Comparison of ENCODE assay signal across 16 cellular contexts in the genomic region with DNA sequence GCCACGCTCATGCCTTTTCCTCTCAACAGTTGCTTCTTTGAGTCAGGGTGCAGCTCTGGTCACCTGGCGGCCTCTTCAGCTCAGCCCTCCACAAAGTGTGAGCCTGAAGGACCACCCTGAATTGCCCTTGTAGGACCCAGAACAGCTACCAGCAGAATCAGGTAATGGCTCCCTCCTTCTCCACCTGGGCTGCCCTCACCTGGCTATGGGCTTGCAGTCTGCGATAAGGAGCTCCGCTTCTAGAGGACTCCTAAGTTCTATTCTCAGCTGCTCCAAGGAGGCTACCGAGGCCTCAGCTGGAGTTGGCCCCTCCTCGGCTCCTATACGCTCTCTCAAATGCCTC. TPM values are rescaled to one million over a fixed set of nuclear protein-coding genes. Genes with fewer than 3 reads are reported as not detected.
DNase-seq lines count a peak whose midpoint lies in the region; ATAC-seq, FAIRE-seq and TF ChIP-seq lines count a peak whose summit lies in the region.
"Had no signal": no experiment of that assay in that cellular context is flagged by ENCODE, and none has a peak within 500 bp of the region (broad histone marks: within the 10 kb centered on the region; RNA-seq: fewer than 3 reads in every experiment).

No MANE protein-coding gene starts in this region.

- H3K27ac Mint-ChIP-seq in natural killer cell treated with Interleukin-12 subunit alpha and Interleukin-12 subunit beta and Interleukin-15 and Interleukin-18, amount 100 ng/mL, for 72 hours, result peak overlapping the region; percentile 75

- H3K9me3 Mint-ChIP-seq in natural killer cell treated with Interleukin-12 subunit alpha and Interleukin-12 subunit beta and Interleukin-15 and Interleukin-18, amount 100 ng/mL, for 72 hours, result no peaks in the 10 kb centered on the region
- H3K9me3 Mint-ChIP-seq: activated T-cell treated with anti-CD3 and anti-CD28 coated beads, Interleukin-2, amount 50 U/mL, for 4 hours had no signal

- H3K27ac ChIP-seq in A549 (peak overlapping the region; percentile 91 to 92), KOPT-K1 (ENCODE audit: low read depth, low read length, poor library complexity, severe bottlenecking) (peak overlapping the region; percentile 35), endothelial cell of umbilical vein (ENCODE audit: insufficient read depth, low read depth, low read length) (peak overlapping the region; percentile 88)
- H3K27ac ChIP-seq: testis had no signal

- peak overlapping the region; percentile 24 for H3K9ac ChIP-seq in endothelial cell of umbilical vein (replicated peaks; ENCODE audit: extremely low read depth, insufficient read depth, low read length)

- no TSS peak for BruUV-seq in endothelial cell of umbilical vein (replicated peaks; lab: Mats Ljungman, UMichigan)

- dilution Hi-C loops in endothelial cell of umbilical vein (cut with MboI; ENCODE audit: extremely low pct_ligation_motif_present, low sequenced_read_pairs), result no loop called here

- DNase-seq in A549 (ENCODE audit: low read depth in 1 of 2, low spot score in 1 of 2), result no peak
- no peak for DNase-seq in endothelial cell of umbilical vein (ENCODE audit: low read depth, low spot score)
- no peak for DNase-seq in natural killer cell treated with Interleukin-12 subunit alpha and Interleukin-12 subunit beta and Interleukin-15 and Interleukin-18, amount 100 ng/mL, for 72 hours (ENCODE audit: low spot score)
- DNase-seq in ureter (ENCODE audit: low spot score), result no peak
- no peak for DNase-seq in activated effector memory CD4-positive, alpha-beta T cell treated with anti-CD3 and anti-CD28 coated beads, Interleukin-2, amount 50 U/mL, for 16 hours
- DNase-seq in D721Med (ENCODE audit: insufficient read length, low spot score), result no peak
- DNase-seq: activated T-cell treated with anti-CD3 and anti-CD28 coated beads, Interleukin-2, amount 50 U/mL, for 4 hours; DND-41; erythroblast; NK-92 treated with Interleukin-12 subunit alpha and Interleukin-12 subunit beta, amount 100 ng/mL, for 24 hours; testis had no signal

- intact Hi-C loops in endothelial cell of umbilical vein (cut with micrococcal nuclease), result loop anchor here (1.0 kb wide), 1 partner anchor 8 kb away; no protein-coding TSS in a partner anchor

- POLR2A ChIA-PET in A549 (lab: Yijun Ruan, JAX) (interaction anchor here (0.9 to 2.8 kb wide), 4 partner anchors 14 to 133 kb away, joined by 3 to 15 read pairs (median 6); a partner anchor contains a TSS), endothelial cell of umbilical vein (lab: Charles Lee) (interaction anchor here (2.1 kb wide), 1 partner anchor 11 kb away, joined by 6 read pairs; no protein-coding TSS in a partner anchor)

- 89% methylated on average over 7 of the region's 7 CpGs for WGBS in A549 (ENCODE audit: missing lambda C conversion rate)

- no peaks in the 10 kb centered on the region for H3K9me1 ChIP-seq in endothelial cell of umbilical vein (replicated peaks; ENCODE audit: control insufficient read depth, extremely low read depth, insufficient read depth, low read length)

- no peak for TF ChIP-seq POLR2A in A549 (IDR thresholded peaks at IDR 0.05; ENCODE audit: low read length)
- TF ChIP-seq POLR2A in endothelial cell of umbilical vein (IDR thresholded peaks at IDR 0.05; ENCODE audit: low read depth, low read length), result no peak

- TF ChIP-seq RAD21 in A549 (conservative IDR thresholded peaks at IDR 0.05 in 1 of 2, IDR thresholded peaks at IDR 0.05 in 1 of 2), result no peak

- H3K27me3 ChIP-seq in endothelial cell of umbilical vein (ENCODE audit: control insufficient read depth in 2 of 2, insufficient read depth in 2 of 2, low read length in 2 of 2), result no peaks in the 10 kb centered on the region
- H3K27me3 ChIP-seq: testis had no signal

- H3K4me1 Mint-ChIP-seq in natural killer cell treated with Interleukin-12 subunit alpha and Interleukin-12 subunit beta and Interleukin-15 and Interleukin-18, amount 100 ng/mL, for 72 hours (ENCODE audit: low read depth in 2 of 2), result peaks cover 7 to 13% of the 10 kb centered on the region in 2 donors

- H3K4me1 ChIP-seq in A549 (peaks cover 31% of the 10 kb centered on the region), endothelial cell of umbilical vein (ENCODE audit: control insufficient read depth, extremely low read depth, insufficient read depth, low read length) (peaks cover 16% of the 10 kb centered on the region)
- H3K4me1 ChIP-seq: testis had no signal

- H3K36me3 ChIP-seq in KOPT-K1 (ENCODE audit: insufficient read depth, low read length) (peaks cover 26% of the 10 kb centered on the region), endothelial cell of umbilical vein (ENCODE audit: control insufficient read depth in 2 of 2, extremely low read depth in 1 of 2, insufficient read depth in 2 of 2, low read length in 2 of 2) (peaks cover 6 to 7% of the 10 kb centered on the region in 2 experiments)

- ATAC-seq in A549 (peak in 1 of 2 experiments; percentile 2; a peak in 1 of 6 replicates), HG03280 (IDR thresholded peaks at IDR 0.05; ENCODE audit: unreplicated experiment) (no peak)
- ATAC-seq in natural killer cell treated with Interleukin-12 subunit alpha and Interleukin-12 subunit beta and Interleukin-15 and Interleukin-18, amount 100 ng/mL, for 72 hours, result no peak
- ATAC-seq: SK-N-SH treated with all-trans-retinoic acid at 6 μM for 48 hours had no signal

- H3K4me3 Mint-ChIP-seq in natural killer cell treated with Interleukin-12 subunit alpha and Interleukin-12 subunit beta and Interleukin-15 and Interleukin-18, amount 100 ng/mL, for 72 hours, result no peak overlapping the region
- H3K4me3 Mint-ChIP-seq: activated T-cell treated with anti-CD3 and anti-CD28 coated beads, Interleukin-2, amount 50 U/mL, for 4 hours had no signal

- H3K36me3 Mint-ChIP-seq in natural killer cell treated with Interleukin-12 subunit alpha and Interleukin-12 subunit beta and Interleukin-15 and Interleukin-18, amount 100 ng/mL, for 72 hours, result no peaks in the 10 kb centered on the region

- TF ChIP-seq CTCF in A549 (IDR thresholded peaks at IDR 0.05) (no peak), endothelial cell of umbilical vein (IDR thresholded peaks at IDR 0.05; ENCODE audit: extremely low read depth in 1 of 2, insufficient read depth in 1 of 2, low read depth in 1 of 2, low read length in 2 of 2) (no peak), D721Med (IDR thresholded peaks at IDR 0.05; ENCODE audit: insufficient read depth, missing control alignments) (no peak)

- H4K20me1 ChIP-seq in endothelial cell of umbilical vein (replicated peaks; ENCODE audit: control insufficient read depth, extremely low read depth, insufficient read depth, low read length), result no peaks in the 10 kb centered on the region

- CTCF ChIA-PET in A549 (lab: Yijun Ruan, JAX) (interaction anchor here (1.5 to 51.3 kb wide), 7 partner anchors 0 to 99 kb away, joined by 3 to 2254 read pairs (median 19); a partner anchor contains a TSS), endothelial cell of umbilical vein (lab: Charles Lee) (interaction anchor here (1.3 to 19.2 kb wide), 5 partner anchors 8 to 107 kb away, joined by 4 to 446 read pairs (median 16); a partner anchor contains a TSS)

- H3K79me2 ChIP-seq in endothelial cell of umbilical vein (ENCODE audit: control insufficient read depth, insufficient read depth, low read length), result no peaks in the 10 kb centered on the region

- no peaks in the 10 kb centered on the region for H3K9me3 ChIP-seq in A549
- H3K9me3 ChIP-seq in KOPT-K1 (ENCODE audit: insufficient read depth, low read length, poor library complexity, severe bottlenecking), result no peaks in the 10 kb centered on the region
- no peaks in the 10 kb centered on the region for H3K9me3 ChIP-seq in endothelial cell of umbilical vein (replicated peaks; ENCODE audit: control insufficient read depth, insufficient read depth, low read length)
- H3K9me3 ChIP-seq: mucosa of descending colon, testis had no signal

- no peak for TF ChIP-seq EP300 in A549 (IDR thresholded peaks at IDR 0.05)

- H3K4me3 ChIP-seq in A549 (peak overlapping the region; percentile 25; the same call in 1 of the 3 replicates), endothelial cell of umbilical vein (replicated peaks in 1 of 3; ENCODE audit: insufficient read depth in 1 of 3, low read depth in 1 of 3, low read length in 3 of 3) (no peak overlapping the region)
- H3K4me3 ChIP-seq: mucosa of descending colon, testis had no signal

- H3K4me2 ChIP-seq in A549, result peak overlapping the region; percentile 79
- no peak overlapping the region for H3K4me2 ChIP-seq in endothelial cell of umbilical vein (ENCODE audit: insufficient read depth, low read length)

- H3K27me3 Mint-ChIP-seq in natural killer cell treated with Interleukin-12 subunit alpha and Interleukin-12 subunit beta and Interleukin-15 and Interleukin-18, amount 100 ng/mL, for 72 hours, result no peaks in the 10 kb centered on the region

- peak overlapping the region; percentile 48 for H2AFZ ChIP-seq in endothelial cell of umbilical vein (ENCODE audit: low read depth, low read length)

- FAIRE-seq in A549 (lab: Jason Lieb, UNC) (no peak), endothelial cell of umbilical vein (lab: Jason Lieb, UNC) (no peak), D721Med (lab: Jason Lieb, UNC) (no peak)

RNA-seq across cellular contexts. Expression of a gene that starts 13.4 kb away (rescaled TPM):
- 0.25 and 0.30 TPM in 2 replicates for polyA plus RNA-seq in A549 (2011; rRNA removed)
- 0.10 and 0.25 TPM in 2 replicates for polyA plus RNA-seq in A549 (2012; cell fraction: cytosol; rRNA removed)
- polyA plus RNA-seq in A549 (2012; cell fraction: nucleus; rRNA removed), result 0.86 and 0.97 TPM in 2 replicates
- polyA plus RNA-seq in A549 (2017; fragmentation: RNase III; extraction: RNeasy Plus Mini Kit Qiagen cat#74134 plus additional on column Dnase treatment), result 0.15 to 0.33 TPM (median 0.20 TPM) in 3 replicates
- 0.19 and 0.21 TPM in 2 replicates for polyA minus RNA-seq in A549 (2011; rRNA and poly(A)+ RNA removed)
- not detected in 2 replicates for total RNA-seq in endothelial cell of umbilical vein
- polyA plus RNA-seq in endothelial cell of umbilical vein, result not detected in 2 replicates
- polyA plus RNA-seq in endothelial cell of umbilical vein (2011; cell fraction: cytosol; rRNA removed), result not detected in 2 replicates
- polyA plus RNA-seq in endothelial cell of umbilical vein (2011; cell fraction: nucleus; rRNA removed), result 0.24 and 0.31 TPM in 2 replicates
- polyA plus RNA-seq in endothelial cell of umbilical vein (2012), result 0.20 and 0.33 TPM in 2 replicates
- polyA minus RNA-seq in endothelial cell of umbilical vein, result not detected in 2 replicates
- polyA minus RNA-seq in endothelial cell of umbilical vein (2011; cell fraction: cytosol; rRNA and poly(A)+ RNA removed), result not detected
- polyA minus RNA-seq in endothelial cell of umbilical vein (2011; cell fraction: nucleus; rRNA and poly(A)+ RNA removed), result not detected in 2 replicates
- total RNA-seq in natural killer cell treated with Interleukin-12 subunit alpha and Interleukin-12 subunit beta and Interleukin-15 and Interleukin-18, amount 100 ng/mL, for 72 hours, result under 1 TPM; 0.29 to 0.36 TPM
- total RNA-seq in ureter, result 9.5 TPM
- polyA plus RNA-seq: AG04450 had no signal

RNA-seq across cellular contexts. Expression of a gene that starts 20.4 kb away (rescaled TPM):
- 22.7 and 29.2 TPM in 2 replicates for polyA plus RNA-seq in A549 (2011; rRNA removed)
- 17.7 and 21.4 TPM in 2 replicates for polyA plus RNA-seq in A549 (2012; cell fraction: cytosol; rRNA removed)
- polyA plus RNA-seq in A549 (2012; cell fraction: nucleus; rRNA removed), result 159 and 161 TPM in 2 replicates
- 37.3 to 42.5 TPM (median 39.9 TPM) in 3 replicates for polyA plus RNA-seq in A549 (2017; fragmentation: RNase III; extraction: RNeasy Plus Mini Kit Qiagen cat#74134 plus additional on column Dnase treatment)
- 48.5 and 52.7 TPM in 2 replicates for polyA minus RNA-seq in A549 (2011; rRNA and poly(A)+ RNA removed)
- 30.7 and 30.9 TPM in 2 replicates for total RNA-seq in endothelial cell of umbilical vein
- 17.3 and 21.3 TPM in 2 replicates for polyA plus RNA-seq in endothelial cell of umbilical vein
- polyA plus RNA-seq in endothelial cell of umbilical vein (2011; cell fraction: cytosol; rRNA removed), result 8.3 and 10.3 TPM in 2 replicates
- polyA plus RNA-seq in endothelial cell of umbilical vein (2011; cell fraction: nucleus; rRNA removed), result 96.3 and 120 TPM in 2 replicates
- 22.3 and 31.6 TPM in 2 replicates for polyA plus RNA-seq in endothelial cell of umbilical vein (2012)
- 26.2 and 31.6 TPM in 2 replicates for polyA minus RNA-seq in endothelial cell of umbilical vein
- polyA minus RNA-seq in endothelial cell of umbilical vein (2011; cell fraction: cytosol; rRNA and poly(A)+ RNA removed), result 15.5 TPM
- 44.2 and 44.9 TPM in 2 replicates for polyA minus RNA-seq in endothelial cell of umbilical vein (2011; cell fraction: nucleus; rRNA and poly(A)+ RNA removed)
- total RNA-seq in natural killer cell treated with Interleukin-12 subunit alpha and Interleukin-12 subunit beta and Interleukin-15 and Interleukin-18, amount 100 ng/mL, for 72 hours, result 10 to 100 TPM; 32.6 to 59.7 TPM
- total RNA-seq in ureter, result 91.1 TPM

RNA-seq across cellular contexts. Expression of a gene that starts 20.5 kb away (rescaled TPM):
- polyA plus RNA-seq in A549 (2011; rRNA removed) (76.3 and 103 TPM in 2 replicates), A549 (2017; fragmentation: RNase III; extraction: RNeasy Plus Mini Kit Qiagen cat#74134 plus additional on column Dnase treatment) (125 to 139 TPM (median 136 TPM) in 3 replicates), endothelial cell of umbilical vein (112 and 116 TPM in 2 replicates)
- 97.6 and 108 TPM in 2 replicates for polyA plus RNA-seq in A549 (2012; cell fraction: cytosol; rRNA removed)
- 186 and 190 TPM in 2 replicates for polyA plus RNA-seq in A549 (2012; cell fraction: nucleus; rRNA removed)
- 63.9 and 67.1 TPM in 2 replicates for polyA minus RNA-seq in A549 (2011; rRNA and poly(A)+ RNA removed)
- total RNA-seq in endothelial cell of umbilical vein (143 and 151 TPM in 2 replicates), ureter (106 TPM)
- polyA plus RNA-seq in endothelial cell of umbilical vein (2011; cell fraction: cytosol; rRNA removed), result 112 TPM in 2 replicates
- polyA plus RNA-seq in endothelial cell of umbilical vein (2011; cell fraction: nucleus; rRNA removed), result 441 and 460 TPM in 2 replicates
- 103 and 117 TPM in 2 replicates for polyA plus RNA-seq in endothelial cell of umbilical vein (2012)
- polyA minus RNA-seq in endothelial cell of umbilical vein, result 66.8 and 68.3 TPM in 2 replicates
- 25.8 TPM for polyA minus RNA-seq in endothelial cell of umbilical vein (2011; cell fraction: cytosol; rRNA and poly(A)+ RNA removed)
- polyA minus RNA-seq in endothelial cell of umbilical vein (2011; cell fraction: nucleus; rRNA and poly(A)+ RNA removed), result 102 and 114 TPM in 2 replicates
- total RNA-seq in natural killer cell treated with Interleukin-12 subunit alpha and Interleukin-12 subunit beta and Interleukin-15 and Interleukin-18, amount 100 ng/mL, for 72 hours, result 100 to 1,000 TPM; 129 TPM

RNA-seq across cellular contexts. Expression of a gene that starts 59.0 kb away (rescaled TPM):
- polyA plus RNA-seq in A549 (2011; rRNA removed) (12.4 and 17.7 TPM in 2 replicates), A549 (2017; fragmentation: RNase III; extraction: RNeasy Plus Mini Kit Qiagen cat#74134 plus additional on column Dnase treatment) (27.4 to 33.9 TPM (median 33.5 TPM) in 3 replicates), endothelial cell of umbilical vein (10.2 and 15.7 TPM in 2 replicates)
- polyA plus RNA-seq in A549 (2012; cell fraction: cytosol; rRNA removed), result 14.1 and 16.2 TPM in 2 replicates
- 120 and 145 TPM in 2 replicates for polyA plus RNA-seq in A549 (2012; cell fraction: nucleus; rRNA removed)
- polyA minus RNA-seq in A549 (2011; rRNA and poly(A)+ RNA removed), result 21.2 and 21.5 TPM in 2 replicates
- total RNA-seq in endothelial cell of umbilical vein (27.2 and 87.8 TPM in 2 replicates), ureter (267 TPM)
- polyA plus RNA-seq in endothelial cell of umbilical vein (2011; cell fraction: cytosol; rRNA removed), result 2.3 and 3.0 TPM in 2 replicates
- 99.7 and 146 TPM in 2 replicates for polyA plus RNA-seq in endothelial cell of umbilical vein (2011; cell fraction: nucleus; rRNA removed)
- 13.4 and 34.4 TPM in 2 replicates for polyA plus RNA-seq in endothelial cell of umbilical vein (2012)
- polyA minus RNA-seq in endothelial cell of umbilical vein, result 12.9 and 19.1 TPM in 2 replicates
- 5.0 TPM for polyA minus RNA-seq in endothelial cell of umbilical vein (2011; cell fraction: cytosol; rRNA and poly(A)+ RNA removed)
- polyA minus RNA-seq in endothelial cell of umbilical vein (2011; cell fraction: nucleus; rRNA and poly(A)+ RNA removed), result 28.0 and 48.1 TPM in 2 replicates
- total RNA-seq in natural killer cell treated with Interleukin-12 subunit alpha and Interleukin-12 subunit beta and Interleukin-15 and Interleukin-18, amount 100 ng/mL, for 72 hours, result 10 to 100 TPM; 49.0 to 66.7 TPM

Comparison
In these comparisons a context has a peak if more than half of its experiments do, and no peak if none do; other contexts are left out.
1. H3K27ac ChIP-seq: peak in every context shown above with its lines; median percentile 92 in A549; 88 in endothelial cell of umbilical vein; 35 in KOPT-K1.